In the genomic region with DNA sequence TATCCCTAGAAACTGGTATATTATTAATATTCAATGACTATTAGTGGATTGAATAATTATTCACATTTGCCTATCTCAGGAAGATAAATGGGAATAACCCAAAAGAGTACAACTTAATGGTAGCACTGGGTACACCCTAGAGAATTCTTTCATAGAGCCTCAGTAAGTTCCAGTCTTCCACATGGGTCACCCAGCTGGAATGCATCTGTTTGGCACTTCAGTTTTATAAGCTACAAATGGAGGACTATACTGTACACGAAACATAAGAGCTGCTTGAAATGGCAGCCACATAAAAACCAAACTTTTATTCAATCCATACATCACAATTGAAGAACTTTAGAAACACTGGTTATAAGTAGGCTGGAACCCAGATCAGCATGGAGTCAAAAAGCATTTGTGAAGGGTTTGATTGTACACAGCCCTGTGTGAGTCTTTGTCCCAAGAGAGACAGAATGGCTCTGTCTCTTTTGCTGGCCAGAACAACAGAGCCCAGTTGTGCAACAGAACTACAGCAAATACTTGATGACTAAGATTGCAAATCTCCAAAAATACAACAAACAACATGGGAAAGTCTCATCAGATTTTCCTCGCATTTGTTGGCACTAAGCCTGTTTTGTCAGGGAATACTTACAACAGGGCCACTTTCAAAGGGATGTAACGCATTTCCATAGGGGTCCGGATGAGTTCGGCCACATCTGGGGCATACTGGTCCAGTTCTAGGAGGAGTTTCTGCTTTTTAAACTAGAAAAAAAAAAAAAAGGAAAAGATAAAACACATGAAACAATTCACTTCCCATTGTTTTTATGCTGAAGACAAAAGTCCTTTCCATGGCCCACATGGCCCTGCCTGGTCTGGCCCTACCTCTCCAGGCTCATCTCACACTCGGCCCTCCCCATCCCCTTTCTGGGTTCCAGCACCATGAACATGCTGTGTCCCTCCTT, we compare ENCODE assay signal across 11 cellular contexts. TPM values are rescaled to one million over a fixed set of nuclear protein-coding genes. Genes with fewer than 3 reads are reported as not detected.
DNase-seq lines count a peak whose midpoint lies in the region; ATAC-seq and TF ChIP-seq lines count a peak whose summit lies in the region.
"Had no signal": no experiment of that assay in that cellular context is flagged by ENCODE, and none has a peak within 500 bp of the region (broad histone marks: within the 10 kb centered on the region; RNA-seq: fewer than 3 reads in every experiment).

No MANE protein-coding gene starts in this region.

- H3K27me3 ChIP-seq in gastroesophageal sphincter (no peaks in the 10 kb centered on the region), osteoblast (ENCODE audit: insufficient read depth, low read length) (no peaks in the 10 kb centered on the region)

- no peak overlapping the region for H2AFZ ChIP-seq in osteoblast (ENCODE audit: low read length)

- no peak for TF ChIP-seq CTCF in AG09309 (IDR thresholded peaks at IDR 0.05; ENCODE audit: control insufficient read depth, insufficient read depth, low read depth, low read length, missing control alignments)
- no peak for TF ChIP-seq CTCF in gastroesophageal sphincter (IDR thresholded peaks at IDR 0.05)
- no peak for TF ChIP-seq CTCF in osteoblast (IDR thresholded peaks at IDR 0.05; ENCODE audit: extremely low read depth, low read depth, low read length)

- DNase-seq in AG09309 (ENCODE audit: low read depth): peak; percentile 66
- DNase-seq in anterior cingulate cortex (lab: John Stamatoyannopoulos, UW): peak in 38 of 58 donors; percentile 4 to 92 (median 46)
- DNase-seq in osteoblast (ENCODE audit: insufficient read length, low spot score, missing footprints): peak; percentile 78
- no peak for DNase-seq in T1000 (lab: John Stamatoyannopoulos, UW)
- DNase-seq: NCI-H446 treated with DMSO at 0.1 percent for 48 hours; stimulated activated CD4-positive, alpha-beta T cell treated with anti-CD3 and anti-CD28 coated beads, Interleukin-12 subunit alpha, Interleukin-12 subunit beta, amount 100 ng/mL, for 4 hours had no signal

- peak overlapping the region; percentile 31 to 75 (median 57) for H3K27ac ChIP-seq in gastroesophageal sphincter
- peak overlapping the region; percentile 20 for H3K27ac ChIP-seq in osteoblast (ENCODE audit: low read depth, low read length)

- no peak for TF ChIP-seq EP300 in gastroesophageal sphincter (IDR thresholded peaks at IDR 0.05)

- no peaks in the 10 kb centered on the region for H3K9me3 ChIP-seq in gastroesophageal sphincter
- H3K9me3 ChIP-seq in osteoblast (ENCODE audit: low read depth, low read length): no peaks in the 10 kb centered on the region

- no peak for TF ChIP-seq POLR2A in gastroesophageal sphincter (IDR thresholded peaks at IDR 0.05)
- no peak for TF ChIP-seq POLR2A in GM18505 (IDR thresholded peaks at IDR 0.05; ENCODE audit: borderline replicate concordance, extremely low read depth, insufficient read depth, insufficient read length)

- H3K4me1 ChIP-seq in gastroesophageal sphincter (peaks cover 0 to 6% (median 0%) of the 10 kb centered on the region in 3 donors), osteoblast (ENCODE audit: insufficient read depth, low read length) (peaks cover 8% of the 10 kb centered on the region)

- H3K4me3 ChIP-seq in AG09309 (ENCODE audit: control insufficient read depth, low read depth, low read length) (no peak overlapping the region), gastroesophageal sphincter (no peak overlapping the region), osteoblast (ENCODE audit: insufficient read depth, low read length) (no peak overlapping the region)
- H3K4me3 ChIP-seq: GM12878 had no signal

- ATAC-seq in gastroesophageal sphincter: peak; percentile 92
- no peak for ATAC-seq in GM18868 (IDR thresholded peaks at IDR 0.05; ENCODE audit: unreplicated experiment)
- ATAC-seq in GM19328 (IDR thresholded peaks at IDR 0.05; ENCODE audit: unreplicated experiment): no peak
- ATAC-seq in GM18505 (IDR thresholded peaks at IDR 0.05; ENCODE audit: unreplicated experiment): no peak
- ATAC-seq: GM12878 had no signal

- peaks cover 4 to 40% of the 10 kb centered on the region in 2 donors for H3K36me3 ChIP-seq in gastroesophageal sphincter
- no peaks in the 10 kb centered on the region for H3K36me3 ChIP-seq in osteoblast (ENCODE audit: insufficient read depth, low read length)

- H3K79me2 ChIP-seq in osteoblast (ENCODE audit: insufficient read depth, low read length): no peaks in the 10 kb centered on the region

- WGBS in gastroesophageal sphincter (ENCODE audit: low coverage in 1 of 2), 2 donors: 50 to 72% methylated on average over 5 to 6 of the region's 6 CpGs

- H3K4me2 ChIP-seq in osteoblast (ENCODE audit: insufficient read depth, low read length): no peak overlapping the region

- no peaks in the 10 kb centered on the region for H4K20me1 ChIP-seq in osteoblast (ENCODE audit: insufficient read depth, low read length)

RNA-seq across cellular contexts. Expression of gene PIGU, which starts 39.4 kb away (rescaled TPM):
- total RNA-seq in gastroesophageal sphincter (10 to 100 TPM in 3 of 4 donors, 1 to 10 TPM in 1; 5.4 to 11.8 (median 10.8) TPM), osteoblast (8.3 and 9.0 TPM in 2 replicates)
